38 cellular contexts compared by ENCODE assay signal in the genomic region with DNA sequence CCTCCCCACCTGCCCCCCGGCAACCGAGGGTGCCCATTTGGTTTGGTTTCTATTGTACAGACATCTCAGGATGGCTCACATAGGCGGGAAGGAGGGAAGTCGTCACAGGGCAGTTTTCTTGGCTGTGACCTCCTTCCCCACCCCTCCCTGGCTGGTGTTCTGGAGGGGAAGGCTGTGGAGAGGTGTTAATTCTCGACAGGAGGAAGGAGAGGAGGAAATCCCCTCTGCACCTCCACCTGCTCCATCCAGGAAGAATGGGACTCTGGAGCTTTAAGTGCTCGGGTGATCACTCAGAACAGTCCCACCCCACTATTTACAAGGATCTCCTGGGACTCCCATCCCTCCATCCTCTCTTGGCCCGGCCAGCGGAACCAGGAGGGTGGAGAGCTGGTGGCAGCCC. TPM values are rescaled to one million over a fixed set of nuclear protein-coding genes. Genes with fewer than 3 reads are reported as not detected.
DNase-seq lines count a peak whose midpoint lies in the region; ATAC-seq, FAIRE-seq and TF ChIP-seq lines count a peak whose summit lies in the region.
"Had no signal": no experiment of that assay in that cellular context is flagged by ENCODE, and none has a peak within 500 bp of the region (broad histone marks: within the 10 kb centered on the region; RNA-seq: fewer than 3 reads in every experiment).

No MANE protein-coding gene starts in this region.

- peaks cover 82% of the 10 kb centered on the region for H3K4me1 ChIP-seq in BLaER1
- H3K4me1 ChIP-seq: Caco-2, pancreas had no signal

- H3K4me1 Mint-ChIP-seq in WTC11 (peaks cover 79% of the 10 kb centered on the region), nephron (peaks cover 85% of the 10 kb centered on the region)

- no peak; the same call in 1 of the 2 replicates for ATAC-seq in WTC11
- no peak for ATAC-seq in GM21825 (IDR thresholded peaks at IDR 0.05; ENCODE audit: unreplicated experiment)
- ATAC-seq: gastroesophageal sphincter, GM12878, pancreas had no signal

- CTCF ChIA-PET in WTC11 (lab: Charles Lee), result interaction anchor here (0.9 to 3.8 kb wide), 8 partner anchors 9 to 99 kb away, joined by 3 to 27 read pairs (median 8); a partner anchor contains a TSS

- POLR2A ChIA-PET in WTC11 (lab: Charles Lee), result interaction anchor here (1.1 to 3.8 kb wide), 3 partner anchors 8 to 21 kb away, joined by 3 to 17 read pairs (median 3); a partner anchor contains a TSS

- TF ChIP-seq CTCF in WTC11 (IDR thresholded peaks at IDR 0.05), result no peak
- no peak for TF ChIP-seq CTCF in nephron (IDR thresholded peaks at IDR 0.05; ENCODE audit: unreplicated experiment in 3 of 3)
- no peak for TF ChIP-seq CTCF in D721Med (IDR thresholded peaks at IDR 0.05; ENCODE audit: insufficient read depth, missing control alignments)

- peaks cover 16% of the 10 kb centered on the region for H3K36me3 Mint-ChIP-seq in WTC11
- peaks cover 62% of the 10 kb centered on the region for H3K36me3 Mint-ChIP-seq in nephron (ENCODE audit: low read depth)
- H3K36me3 Mint-ChIP-seq: naive B cell had no signal

- H3K27ac Mint-ChIP-seq in WTC11 (peak overlapping the region; percentile 85), nephron (peak overlapping the region; percentile 26 to 69 (median 34))
- H3K27ac Mint-ChIP-seq: activated CD4-positive, alpha-beta T cell treated with anti-CD3 and anti-CD28 coated beads, Interleukin-2, amount 10 ng/mL, durations not matched to agents 7 days and 5 days; activated T-cell treated with anti-CD3 and anti-CD28 coated beads, Interleukin-2, amount 50 U/mL, for 24 hours; naive B cell had no signal

- H3K9me3 ChIP-seq in BLaER1, result no peaks in the 10 kb centered on the region
- H3K9me3 ChIP-seq: Caco-2, gastroesophageal sphincter, left lung, pancreas, stomach, thyroid gland had no signal

- H3K4me3 Mint-ChIP-seq in WTC11 (peak overlapping the region; percentile 39), nephron (peak overlapping the region in 1 of 3 experiments; percentile 45)
- H3K4me3 Mint-ChIP-seq: activated CD4-positive, alpha-beta T cell treated with anti-CD3 and anti-CD28 coated beads, Interleukin-2, amount 10 ng/mL, durations not matched to agents 7 days and 5 days; activated T-cell treated with anti-CD3 and anti-CD28 coated beads, Interleukin-2, amount 50 U/mL, for 24 hours had no signal

- peaks cover 88% of the 10 kb centered on the region for H4K20me1 ChIP-seq in BLaER1

- no peaks in the 10 kb centered on the region for H3K27me3 ChIP-seq in BLaER1
- H3K27me3 ChIP-seq in H7 (ENCODE audit: control insufficient read depth, insufficient read depth, low read length), result no peaks in the 10 kb centered on the region
- H3K27me3 ChIP-seq: gastroesophageal sphincter, pancreas, thyroid gland had no signal

- H3K4me3 ChIP-seq in BLaER1, result no peak overlapping the region
- no peak overlapping the region for H3K4me3 ChIP-seq in H7 (ENCODE audit: insufficient read depth, low read depth, low read length)
- H3K4me3 ChIP-seq: gastroesophageal sphincter, GM23248, K562, left lung, pancreas, smooth muscle cell, stomach, thyroid gland had no signal

- no peak overlapping the region for H3K27ac ChIP-seq in BLaER1
- H3K27ac ChIP-seq: gastroesophageal sphincter, GM23248, left lung, pancreas, stomach, thyroid gland, VCaP had no signal

- H3K9me3 Mint-ChIP-seq in WTC11 (no peaks in the 10 kb centered on the region), nephron (no peaks in the 10 kb centered on the region)
- H3K9me3 Mint-ChIP-seq: activated CD4-positive, alpha-beta T cell treated with anti-CD3 and anti-CD28 coated beads, Interleukin-2, amount 10 ng/mL, durations not matched to agents 7 days and 5 days; activated T-cell treated with anti-CD3 and anti-CD28 coated beads, Interleukin-2, amount 50 U/mL, for 24 hours; naive B cell had no signal

- H3K27me3 Mint-ChIP-seq in WTC11 (ENCODE audit: low read depth), result no peaks in the 10 kb centered on the region
- no peaks in the 10 kb centered on the region for H3K27me3 Mint-ChIP-seq in nephron (ENCODE audit: low read depth)

- H3K36me3 ChIP-seq in BLaER1 (peaks cover 50% of the 10 kb centered on the region), H7 (replicated peaks; ENCODE audit: control insufficient read depth, insufficient read depth, low read length) (peaks cover 15% of the 10 kb centered on the region)
- H3K36me3 ChIP-seq: gastroesophageal sphincter had no signal

- no peak for FAIRE-seq in D721Med (lab: Jason Lieb, UNC)
- FAIRE-seq: endothelial cell of umbilical vein, GM12878, islet of Langerhans, K562, pancreas had no signal

- peak overlapping the region; percentile 81 for H3K4me2 ChIP-seq in BLaER1
- H3K4me2 ChIP-seq: smooth muscle cell had no signal

- peak overlapping the region; percentile 17; the same call in 1 of the 2 replicates for H3K9ac ChIP-seq in BLaER1
- H3K9ac ChIP-seq: GM23248 had no signal

- peak; percentile 68 for DNase-seq in H7
- DNase-seq in WTC11 (ENCODE audit: low spot score), result no peak
- DNase-seq in D721Med (ENCODE audit: insufficient read length, low spot score), result no peak
- DNase-seq in DMS79 treated with DMSO at 0.1 percent for 48 hours (lab: John Stamatoyannopoulos, UW), result no peak
- DNase-seq: activated CD4-positive, alpha-beta T cell treated with anti-CD3 and anti-CD28 coated beads, Interleukin-2, amount 10 ng/mL, durations not matched to agents 7 days and 5 days; activated gamma-delta T cell treated with Interleukin-2 at 50 U/mL for 16 hours; activated T-cell treated with anti-CD3 and anti-CD28 coated beads, Interleukin-2, amount 50 U/mL, for 24 hours; C1 segment of cervical spinal cord; Caco-2; cerebellar nuclear complex; GM23248; hypothalamus; left lung; mesenchymal stem cell; naive B cell; NCI-H187; NCI-H2227 treated with DMSO at 0.1 percent for 48 hours; pancreas; RPMI8226; stimulated activated CD4-positive, alpha-beta T cell treated with anti-CD3 and anti-CD28 coated beads, Interleukin-1b, Interleukin-23, amount 100 ng/mL, for 48 hours; stimulated activated CD8-positive, alpha-beta memory T cell treated with anti-CD3 and anti-CD28 coated beads, Interleukin-4, amount 100 ng/mL, for 48 hours; stomach; thyroid gland had no signal

TF ChIP-seq in WTC11, 78 proteins besides CTCF, POLR2A, EP300 and RAD21:
- TF ChIP-seq ESRRA (CRISPR knock-in tag; IDR thresholded peaks at IDR 0.05; ENCODE audit: borderline replicate concordance), result no peak

RNA-seq across cellular contexts. Expression of a gene that starts 7.6 kb away (rescaled TPM):
- total RNA-seq in H7 (2014; rRNA removed; shearing (Covaris generic)), result 52.7 and 65.2 TPM in 2 replicates
- total RNA-seq in WTC11 (2021), result 66.3 to 79.1 TPM (median 70.6 TPM) in 3 replicates

RNA-seq across cellular contexts. Expression of a gene that starts 13.7 kb away (rescaled TPM):
- total RNA-seq in H7 (2014; rRNA removed; shearing (Covaris generic)), result 18.3 and 27.6 TPM in 2 replicates
- 61.9 to 82.8 TPM (median 82.5 TPM) in 3 replicates for total RNA-seq in WTC11 (2021)
- total RNA-seq: Daoy; dermis microvascular lymphatic vessel endothelial cell; endothelial cell of umbilical vein; fibroblast of lung; GM23248; M059J; T-helper 2 cell treated with Interferon-gamma antibody and Interleukin-4, amounts not matched to agents 100 ng/mL and 5 ng/mL, for 36 hours had no signal

RNA-seq across cellular contexts. Expression of a gene that starts 20.1 kb away (rescaled TPM):
- 58.0 and 74.1 TPM in 2 replicates for total RNA-seq in H7 (2014; rRNA removed; shearing (Covaris generic))
- 62.4 to 75.7 TPM (median 73.8 TPM) in 3 replicates for total RNA-seq in WTC11 (2021)

RNA-seq across cellular contexts. Expression of a gene that starts 21.1 kb away (rescaled TPM):
- total RNA-seq in H7 (2014; rRNA removed; shearing (Covaris generic)), result 64.6 and 66.3 TPM in 2 replicates
- 35.0 to 37.3 TPM (median 36.3 TPM) in 3 replicates for total RNA-seq in WTC11 (2021)

RNA-seq across cellular contexts. Expression of a gene that starts 39.9 kb away (rescaled TPM):
- total RNA-seq in H7 (2014; rRNA removed; shearing (Covaris generic)), result 101 and 119 TPM in 2 replicates
- total RNA-seq in WTC11 (2021), result 40.7 to 68.8 TPM (median 46.2 TPM) in 3 replicates
